ENCODE assay signal across 8 cellular contexts in genomic region chr11:118914957-118915356, GRCh38. TPM values are rescaled to one million over a fixed set of nuclear protein-coding genes. Genes with fewer than 3 reads are reported as not detected.
A peak's percentile ranks its signal among the peaks of the same experiment; 100 is the strongest.
DNase-seq lines count a peak whose midpoint lies in the region; TF ChIP-seq lines count a peak whose summit lies in the region.
"Not testable (repeated sequence)": the region's sequence is repeated elsewhere in the genome, so short reads cannot be mapped to it uniquely, and the experiment has no call there.

No MANE protein-coding gene starts in this region.

- peaks cover 12% of the 10 kb centered on the region for H3K36me3 Mint-ChIP-seq in activated T-helper 2 cell treated with anti-CD3 and anti-CD28 coated beads, Interferon-gamma antibody, Interleukin-2, Interleukin-4, amounts not matched to agents 10 μg/mL and 5 μg/mL and 100 μg/mL, durations not matched to agents 14 hours and 24 hours and 36 hours (ENCODE audit: low read depth)

- H3K9me2 ChIP-seq in Karpas-422 (replicated peaks; ENCODE audit: insufficient read depth, low read length), result not testable (repeated sequence)

- H3K4me1 Mint-ChIP-seq in activated T-helper 2 cell treated with anti-CD3 and anti-CD28 coated beads, Interferon-gamma antibody, Interleukin-2, Interleukin-4, amounts not matched to agents 10 μg/mL and 5 μg/mL and 100 μg/mL, durations not matched to agents 14 hours and 24 hours and 36 hours (ENCODE audit: low read depth), result peaks cover 80% of the 10 kb centered on the region

- peak overlapping the region; percentile 89 for H3K27ac Mint-ChIP-seq in activated T-helper 2 cell treated with anti-CD3 and anti-CD28 coated beads, Interferon-gamma antibody, Interleukin-2, Interleukin-4, amounts not matched to agents 10 μg/mL and 5 μg/mL and 100 μg/mL, durations not matched to agents 14 hours and 24 hours and 36 hours

- H3K36me3 ChIP-seq in Karpas-422 (ENCODE audit: insufficient read depth, low read length); SK-N-MC (ENCODE audit: insufficient read depth, low read length); osteoblast (ENCODE audit: insufficient read depth, low read length); testis (ENCODE audit: low read depth, missing control alignments): not testable (repeated sequence)

- not testable (repeated sequence) for H3K27me3 Mint-ChIP-seq in activated T-helper 2 cell treated with anti-CD3 and anti-CD28 coated beads, Interferon-gamma antibody, Interleukin-2, Interleukin-4, amounts not matched to agents 10 μg/mL and 5 μg/mL and 100 μg/mL, durations not matched to agents 14 hours and 24 hours and 36 hours (ENCODE audit: low read depth)

- intact Hi-C loops in activated T-helper 2 cell treated with anti-CD3 and anti-CD28 coated beads, Interferon-gamma antibody, Interleukin-2, Interleukin-4, amounts not matched to agents 10 μg/mL and 5 μg/mL and 100 μg/mL, durations not matched to agents 14 hours and 24 hours and 36 hours (cut with micrococcal nuclease); dorsolateral prefrontal cortex (cut with DNase I); testis (cut with DNase I; ENCODE audit: low total_unique reads): not testable (repeated sequence)

- not testable (repeated sequence) for TF ChIP-seq CTCF in dorsolateral prefrontal cortex (IDR thresholded peaks at IDR 0.05 in 54 of 56, conservative IDR thresholded peaks at IDR 0.05 in 2 of 56; ENCODE audit: low read depth in 1 of 56, partially characterized antibody in 56 of 56); osteoblast (IDR thresholded peaks at IDR 0.05; ENCODE audit: extremely low read depth, low read depth, low read length); testis (IDR thresholded peaks at IDR 0.05)

- DNase-seq in Caki2 (ENCODE audit: low read depth) (peak; percentile 50), Karpas-422 (peak; percentile 72), osteoblast (ENCODE audit: insufficient read length, low spot score, missing footprints) (peak; percentile 35)
- DNase-seq in SK-N-MC (ENCODE audit: low read depth, low spot score); activated T-helper 2 cell treated with anti-CD3 and anti-CD28 coated beads, Interferon-gamma antibody, Interleukin-2, Interleukin-4, amounts not matched to agents 10 μg/mL and 5 μg/mL and 100 μg/mL, durations not matched to agents 14 hours and 24 hours and 36 hours (ENCODE audit: low spot score); dorsolateral prefrontal cortex; testis: not testable (repeated sequence)

- 79 to 89% methylated on average over 4 of the region's 4 CpGs for WGBS in testis, 2 donors

- TF ChIP-seq POLR2A in testis (IDR thresholded peaks at IDR 0.05), result not testable (repeated sequence)

- in situ Hi-C loops in Caki2 (cut with HindIII; ENCODE audit: low pct_unique_long_range_greater_than_20kb, low sequenced_read_pairs), result not testable (repeated sequence)

- not testable (repeated sequence) for H3K4me3 ChIP-seq in Karpas-422 (ENCODE audit: low read length); SK-N-MC; osteoblast (ENCODE audit: insufficient read depth, low read length); testis
- H3K4me3 ChIP-seq in dorsolateral prefrontal cortex, result peak overlapping the region in 1 of 59 donors; percentile 16

- peak overlapping the region; percentile 35 for H3K4me2 ChIP-seq in Karpas-422 (ENCODE audit: low read depth, low read length, poor library complexity, severe bottlenecking)
- H3K4me2 ChIP-seq in osteoblast (ENCODE audit: insufficient read depth, low read length), result not testable (repeated sequence)

- H3K4me1 ChIP-seq in Karpas-422 (ENCODE audit: low read length), result peaks cover 34% of the 10 kb centered on the region
- H3K4me1 ChIP-seq in osteoblast (ENCODE audit: insufficient read depth, low read length), result peaks cover 90% of the 10 kb centered on the region
- H3K4me1 ChIP-seq in testis, result peaks cover 99% of the 10 kb centered on the region

- not testable (repeated sequence) for H3K9me3 Mint-ChIP-seq in activated T-helper 2 cell treated with anti-CD3 and anti-CD28 coated beads, Interferon-gamma antibody, Interleukin-2, Interleukin-4, amounts not matched to agents 10 μg/mL and 5 μg/mL and 100 μg/mL, durations not matched to agents 14 hours and 24 hours and 36 hours

- not testable (repeated sequence) for H3K27me3 ChIP-seq in Karpas-422 (ENCODE audit: low read length); dorsolateral prefrontal cortex; layer of hippocampus (ENCODE audit: control insufficient read depth, insufficient read depth, low read length); osteoblast (ENCODE audit: insufficient read depth, low read length); testis

- not testable (repeated sequence) for H3K9me3 ChIP-seq in Karpas-422 (ENCODE audit: low read length); SK-N-MC (ENCODE audit: low read depth, low read length); osteoblast (ENCODE audit: low read depth, low read length); testis

- not testable (repeated sequence) for H2AFZ ChIP-seq in Karpas-422 (ENCODE audit: low read length); osteoblast (ENCODE audit: low read length)

- H3K27ac ChIP-seq in Karpas-422 (ENCODE audit: low read length) (peak overlapping the region; percentile 47; the same call in 1 of the 2 replicates), SK-N-MC (peak overlapping the region; percentile 85), dorsolateral prefrontal cortex (peak overlapping the region in 58 of 59 donors; percentile 2 to 98 (median 94)), layer of hippocampus (ENCODE audit: low read depth, low read length) (peak overlapping the region; percentile 79), osteoblast (ENCODE audit: low read depth, low read length) (peak overlapping the region; percentile 99), testis (peak overlapping the region; percentile 83 to 94)

- peak overlapping the region; percentile 60 for H3K4me3 Mint-ChIP-seq in activated T-helper 2 cell treated with anti-CD3 and anti-CD28 coated beads, Interferon-gamma antibody, Interleukin-2, Interleukin-4, amounts not matched to agents 10 μg/mL and 5 μg/mL and 100 μg/mL, durations not matched to agents 14 hours and 24 hours and 36 hours (ENCODE audit: low read depth)

- not testable (repeated sequence) for H3K79me2 ChIP-seq in Karpas-422 (ENCODE audit: low read length)
- H3K79me2 ChIP-seq in osteoblast (ENCODE audit: insufficient read depth, low read length), result peaks cover 86% of the 10 kb centered on the region

- not testable (repeated sequence) for H4K20me1 ChIP-seq in Karpas-422 (ENCODE audit: insufficient read depth, low read depth, low read length); osteoblast (ENCODE audit: insufficient read depth, low read length)

- not testable (repeated sequence) for H3K9ac ChIP-seq in Karpas-422 (ENCODE audit: low read length); SK-N-MC (ENCODE audit: insufficient read length)

RNA-seq across cellular contexts. Expression of gene BCL9L, which starts 10.8 kb away (rescaled TPM):
- 3.4 and 3.9 TPM in 2 replicates for total RNA-seq in Caki2 (2014; rRNA removed; shearing (Covaris generic); ENCODE audit: low replicate concordance)
- 0.18 and 0.56 TPM in 2 replicates for total RNA-seq in Karpas-422 (2014; rRNA removed; shearing (Covaris generic); ENCODE audit: low replicate concordance)
- total RNA-seq in activated T-helper 2 cell treated with anti-CD3 and anti-CD28 coated beads, Interferon-gamma antibody, Interleukin-2, Interleukin-4, amounts not matched to agents 10 μg/mL and 5 μg/mL and 100 μg/mL, durations not matched to agents 14 hours and 24 hours and 36 hours, result 21.9 and 23.7 TPM in 2 replicates
- total RNA-seq in dorsolateral prefrontal cortex (10 to 100 TPM; 18.7 to 59.0 (median 28.4) TPM), osteoblast (27.9 and 28.3 TPM in 2 replicates), testis (10 to 100 TPM; 37.0 to 38.9 TPM)
- 30.7 TPM for polyA plus RNA-seq in testis (ENCODE audit: insufficient read depth, low read depth, low replicate concordance)

RNA-seq across cellular contexts. Expression of gene CXCR5, which starts 31.3 kb away (rescaled TPM):
- not detected in 2 replicates for total RNA-seq in Caki2 (2014; rRNA removed; shearing (Covaris generic); ENCODE audit: low replicate concordance)
- 0.71 and 1.2 TPM in 2 replicates for total RNA-seq in Karpas-422 (2014; rRNA removed; shearing (Covaris generic); ENCODE audit: low replicate concordance)
- 7.5 and 8.1 TPM in 2 replicates for total RNA-seq in activated T-helper 2 cell treated with anti-CD3 and anti-CD28 coated beads, Interferon-gamma antibody, Interleukin-2, Interleukin-4, amounts not matched to agents 10 μg/mL and 5 μg/mL and 100 μg/mL, durations not matched to agents 14 hours and 24 hours and 36 hours
- total RNA-seq in dorsolateral prefrontal cortex (not detected), osteoblast (not detected in 2 replicates), testis (under 1 TPM in 1 of 2 donors, not detected in 1; 0.06 TPM)
- 0.22 TPM for polyA plus RNA-seq in testis (ENCODE audit: insufficient read depth, low read depth, low replicate concordance)

RNA-seq across cellular contexts. Expression of gene UPK2, which starts 41.1 kb away (rescaled TPM):
- total RNA-seq in Caki2 (2014; rRNA removed; shearing (Covaris generic); ENCODE audit: low replicate concordance), result not detected in 2 replicates
- total RNA-seq in Karpas-422 (2014; rRNA removed; shearing (Covaris generic); ENCODE audit: low replicate concordance), result not detected in 2 replicates
- total RNA-seq in activated T-helper 2 cell treated with anti-CD3 and anti-CD28 coated beads, Interferon-gamma antibody, Interleukin-2, Interleukin-4, amounts not matched to agents 10 μg/mL and 5 μg/mL and 100 μg/mL, durations not matched to agents 14 hours and 24 hours and 36 hours, result 0.21 TPM in 1 of 2 replicates, not detected in the other
- total RNA-seq in dorsolateral prefrontal cortex (1 to 10 TPM in 3 of 120 experiments, under 1 TPM in 24, not detected in 93; 0.43 to 1.2 (median 0.59) TPM), osteoblast (not detected in 2 replicates), testis (under 1 TPM in 1 of 2 donors, not detected in 1; 0.68 TPM)
- polyA plus RNA-seq in testis (ENCODE audit: insufficient read depth, low read depth, low replicate concordance), result 0.50 TPM

RNA-seq across cellular contexts. Expression of gene FOXR1, which starts 56.6 kb away (rescaled TPM):
- not detected in 2 replicates for total RNA-seq in Caki2 (2014; rRNA removed; shearing (Covaris generic); ENCODE audit: low replicate concordance)
- not detected in 2 replicates for total RNA-seq in Karpas-422 (2014; rRNA removed; shearing (Covaris generic); ENCODE audit: low replicate concordance)
- not detected in 2 replicates for total RNA-seq in activated T-helper 2 cell treated with anti-CD3 and anti-CD28 coated beads, Interferon-gamma antibody, Interleukin-2, Interleukin-4, amounts not matched to agents 10 μg/mL and 5 μg/mL and 100 μg/mL, durations not matched to agents 14 hours and 24 hours and 36 hours
- under 1 TPM in 1 of 120 experiments, not detected in 119; 0.44 TPM for total RNA-seq in dorsolateral prefrontal cortex
- total RNA-seq in osteoblast, result not detected in 2 replicates
- 1 to 10 TPM; 5.0 to 8.9 TPM for total RNA-seq in testis
- polyA plus RNA-seq in testis (ENCODE audit: insufficient read depth, low read depth, low replicate concordance), result 7.3 TPM

Comparison
In these comparisons a context has a peak if more than half of its experiments do, and no peak if none do; other contexts are left out.
1. H3K27ac ChIP-seq: peak in every context shown above with its lines; median percentile 99 in osteoblast; 94 in dorsolateral prefrontal cortex; 88 in testis; 85 in SK-N-MC; 79 in layer of hippocampus; 47 in Karpas-422.